In the genomic region with DNA sequence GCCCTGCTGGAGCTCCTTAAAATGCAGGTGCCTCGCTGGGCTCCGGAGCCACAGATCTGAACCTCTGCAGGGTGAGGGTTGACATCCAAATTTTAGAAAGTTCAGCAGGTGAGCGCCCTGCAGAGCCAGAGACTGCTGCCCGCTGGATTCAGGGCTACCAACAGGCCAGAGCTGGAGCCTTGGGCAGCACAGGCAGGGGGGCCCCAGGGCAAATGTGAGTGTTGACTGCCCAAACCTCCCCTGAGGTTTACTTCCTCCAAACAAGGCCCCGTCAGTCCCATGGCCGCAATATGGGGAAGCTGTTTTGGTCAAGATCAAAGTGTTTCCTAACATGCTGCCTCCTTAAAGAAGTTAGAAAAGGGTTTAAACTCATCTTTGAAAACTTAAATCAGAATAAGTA, we compare ENCODE assay signal across 12 cellular contexts. TPM values are rescaled to one million over a fixed set of nuclear protein-coding genes. Genes with fewer than 3 reads are reported as not detected.
DNase-seq lines count a peak whose midpoint lies in the region; ATAC-seq and TF ChIP-seq lines count a peak whose summit lies in the region.
"Had no signal": no experiment of that assay in that cellular context is flagged by ENCODE, and none has a peak within 500 bp of the region (broad histone marks: within the 10 kb centered on the region; RNA-seq: fewer than 3 reads in every experiment).

No MANE protein-coding gene starts in this region.

- TF ChIP-seq CTCF in body of pancreas (IDR thresholded peaks at IDR 0.05): no peak
- no peak for TF ChIP-seq CTCF in upper lobe of left lung (IDR thresholded peaks at IDR 0.05)

- no peak overlapping the region for H3K4me3 Mint-ChIP-seq in activated T-cell treated with anti-CD3 and anti-CD28 coated beads, Interleukin-2, amount 50 U/mL, for 24 hours
- no peak overlapping the region for H3K4me3 Mint-ChIP-seq in naive thymus-derived CD8-positive, alpha-beta T cell
- H3K4me3 Mint-ChIP-seq: activated B cell treated with CpG ODN at 0.5 μM for 24 hours had no signal

- intact Hi-C loops in body of pancreas (cut with DNase I): no loop called here

- H3K36me3 Mint-ChIP-seq in activated T-cell treated with anti-CD3 and anti-CD28 coated beads, Interleukin-2, amount 50 U/mL, for 24 hours (ENCODE audit: low read depth): peaks cover 92% of the 10 kb centered on the region
- peaks cover 5 to 90% (median 11%) of the 10 kb centered on the region in 3 donors for H3K36me3 Mint-ChIP-seq in naive thymus-derived CD8-positive, alpha-beta T cell

- H3K27ac ChIP-seq in body of pancreas: peak overlapping the region in 3 of 4 donors; percentile 60 to 70 (median 63)
- H3K27ac ChIP-seq in mucosa of rectum (ENCODE audit: low read depth in 2 of 2, low read length in 2 of 2): peak overlapping the region; percentile 13 to 58
- peak overlapping the region; percentile 54 to 75 (median 70) for H3K27ac ChIP-seq in upper lobe of left lung

- peak overlapping the region; percentile 1 for H3K27ac Mint-ChIP-seq in activated T-cell treated with anti-CD3 and anti-CD28 coated beads, Interleukin-2, amount 50 U/mL, for 24 hours
- peak overlapping the region in 1 of 10 donors; percentile 68 for H3K27ac Mint-ChIP-seq in naive thymus-derived CD8-positive, alpha-beta T cell
- H3K27ac Mint-ChIP-seq: activated B cell treated with CpG ODN at 0.5 μM for 24 hours had no signal

- TF ChIP-seq POLR2A in body of pancreas (IDR thresholded peaks at IDR 0.05) (no peak), upper lobe of left lung (IDR thresholded peaks at IDR 0.05) (no peak)

- no peak for DNase-seq in activated T-cell treated with anti-CD3 and anti-CD28 coated beads, Interleukin-2, amount 50 U/mL, for 24 hours
- no peak for DNase-seq in activated T-cell treated with anti-CD3 and anti-CD28 coated beads, Interleukin-2, amount 50 U/mL, for 48 hours
- DNase-seq in body of pancreas (peak in 1 of 4 donors; percentile 56), upper lobe of left lung (peak in 1 of 2 donors; percentile 70), GM19240 (ENCODE audit: insufficient read length, low spot score) (no peak)
- DNase-seq in naive thymus-derived CD8-positive, alpha-beta T cell: no peak
- DNase-seq: activated B cell treated with CpG ODN at 0.5 μM for 24 hours; activated CD8-positive, alpha-beta memory T cell treated with anti-CD3 and anti-CD28 coated beads, Interleukin-2, amount 50 U/mL, for 4 hours; cortex of kidney; NCI-H1436 had no signal

- no peaks in the 10 kb centered on the region for H3K9me3 Mint-ChIP-seq in activated T-cell treated with anti-CD3 and anti-CD28 coated beads, Interleukin-2, amount 50 U/mL, for 24 hours
- no peaks in the 10 kb centered on the region for H3K9me3 Mint-ChIP-seq in naive thymus-derived CD8-positive, alpha-beta T cell
- H3K9me3 Mint-ChIP-seq: activated B cell treated with CpG ODN at 0.5 μM for 24 hours had no signal

- POLR2A ChIA-PET in naive thymus-derived CD8-positive, alpha-beta T cell (lab: Charles Lee): no interaction called here

- H3K4me1 ChIP-seq in body of pancreas: peaks cover 20% of the 10 kb centered on the region
- peaks cover 7 to 9% of the 10 kb centered on the region in 2 donors for H3K4me1 ChIP-seq in mucosa of rectum (ENCODE audit: control insufficient read depth in 2 of 2, insufficient read depth in 2 of 2, low read length in 2 of 2)
- H3K4me1 ChIP-seq in upper lobe of left lung: peaks cover 11 to 36% (median 26%) of the 10 kb centered on the region in 4 donors

- H3K27me3 ChIP-seq in body of pancreas (no peaks in the 10 kb centered on the region), mucosa of rectum (ENCODE audit: control insufficient read depth in 2 of 2, insufficient read depth in 2 of 2, low read length in 2 of 2) (no peaks in the 10 kb centered on the region), upper lobe of left lung (no peaks in the 10 kb centered on the region)

- no peak overlapping the region for H3K9ac ChIP-seq in mucosa of rectum (ENCODE audit: low read depth in 1 of 2, low read length in 2 of 2)

- ATAC-seq in body of pancreas (no peak), upper lobe of left lung (ENCODE audit: low FRiP score in 2 of 2) (peak; percentile 71 to 82), HG02678 (IDR thresholded peaks at IDR 0.05; ENCODE audit: unreplicated experiment) (no peak)
- ATAC-seq in naive thymus-derived CD8-positive, alpha-beta T cell: no peak

- H3K4me3 ChIP-seq in body of pancreas (no peak overlapping the region), mucosa of rectum (ENCODE audit: low read length in 2 of 2) (no peak overlapping the region), upper lobe of left lung (no peak overlapping the region)

- WGBS in body of pancreas, 2 donors: 88 to 94% methylated on average over 6 of the region's 6 CpGs
- WGBS in upper lobe of left lung, 2 donors: 83 to 92% methylated on average over 2 to 6 of the region's 6 CpGs

- H3K4me1 Mint-ChIP-seq in activated T-cell treated with anti-CD3 and anti-CD28 coated beads, Interleukin-2, amount 50 U/mL, for 24 hours (ENCODE audit: low read depth): peaks cover 22% of the 10 kb centered on the region
- H3K4me1 Mint-ChIP-seq in naive thymus-derived CD8-positive, alpha-beta T cell: peaks cover 15 to 36% (median 19%) of the 10 kb centered on the region in 4 donors
- H3K4me1 Mint-ChIP-seq: activated B cell treated with CpG ODN at 0.5 μM for 24 hours had no signal

- H3K36me3 ChIP-seq in body of pancreas (replicated peaks in 1 of 2; ENCODE audit: insufficient read depth in 1 of 2, low read depth in 2 of 2) (peaks cover 0 to 11% of the 10 kb centered on the region in 2 donors), mucosa of rectum (ENCODE audit: control insufficient read depth in 2 of 2, insufficient read depth in 2 of 2, low read length in 2 of 2) (peaks cover 49 to 55% of the 10 kb centered on the region in 2 donors), upper lobe of left lung (peaks cover 18 to 78% (median 48%) of the 10 kb centered on the region in 4 donors)

- TF ChIP-seq EP300 in upper lobe of left lung (IDR thresholded peaks at IDR 0.05): no peak

- no peaks in the 10 kb centered on the region for H3K27me3 Mint-ChIP-seq in activated T-cell treated with anti-CD3 and anti-CD28 coated beads, Interleukin-2, amount 50 U/mL, for 24 hours
- no peaks in the 10 kb centered on the region for H3K27me3 Mint-ChIP-seq in naive thymus-derived CD8-positive, alpha-beta T cell
- H3K27me3 Mint-ChIP-seq: activated B cell treated with CpG ODN at 0.5 μM for 24 hours had no signal

- H3K9me3 ChIP-seq in body of pancreas (no peaks in the 10 kb centered on the region), mucosa of rectum (ENCODE audit: control insufficient read depth in 2 of 2, low read length in 2 of 2) (no peaks in the 10 kb centered on the region), upper lobe of left lung (no peaks in the 10 kb centered on the region)

RNA-seq across cellular contexts. Expression of a gene that starts 28.0 kb away (rescaled TPM):
- total RNA-seq in body of pancreas (10 to 100 TPM; 17.5 to 39.2 TPM), upper lobe of left lung (100 to 1,000 TPM in 1 of 6 donors, 10 to 100 TPM in 5; 77.4 to 112 (median 92.7) TPM)
- 10 to 100 TPM; 29.0 to 32.5 TPM for total RNA-seq in naive thymus-derived CD8-positive, alpha-beta T cell
- polyA plus RNA-seq in naive thymus-derived CD8-positive, alpha-beta T cell: 10 to 100 TPM; 28.8 to 45.3 (median 37.7) TPM

RNA-seq across cellular contexts. Expression of a gene that starts 44.3 kb away (rescaled TPM):
- total RNA-seq in body of pancreas: 10 to 100 TPM; 23.1 to 71.9 TPM
- 10 to 100 TPM; 21.6 to 77.5 (median 37.9) TPM for total RNA-seq in upper lobe of left lung
- 10 to 100 TPM; 13.0 to 15.1 TPM for total RNA-seq in naive thymus-derived CD8-positive, alpha-beta T cell
- polyA plus RNA-seq in naive thymus-derived CD8-positive, alpha-beta T cell: 10 to 100 TPM in 1 of 3 donors, 1 to 10 TPM in 2; 4.5 to 12.1 (median 7.8) TPM

Comparison
In these comparisons a context has a peak if more than half of its experiments do, and no peak if none do; other contexts are left out.
1. ATAC-seq: peak in upper lobe of left lung (2 of 2); none in body of pancreas (single experiment), HG02678 (single experiment) and naive thymus-derived CD8-positive, alpha-beta T cell (0 of 2).
2. Peak in every context shown above with its lines, with median percentiles within 50 percentile points of each other: H3K27ac ChIP-seq.